In the genomic region with DNA sequence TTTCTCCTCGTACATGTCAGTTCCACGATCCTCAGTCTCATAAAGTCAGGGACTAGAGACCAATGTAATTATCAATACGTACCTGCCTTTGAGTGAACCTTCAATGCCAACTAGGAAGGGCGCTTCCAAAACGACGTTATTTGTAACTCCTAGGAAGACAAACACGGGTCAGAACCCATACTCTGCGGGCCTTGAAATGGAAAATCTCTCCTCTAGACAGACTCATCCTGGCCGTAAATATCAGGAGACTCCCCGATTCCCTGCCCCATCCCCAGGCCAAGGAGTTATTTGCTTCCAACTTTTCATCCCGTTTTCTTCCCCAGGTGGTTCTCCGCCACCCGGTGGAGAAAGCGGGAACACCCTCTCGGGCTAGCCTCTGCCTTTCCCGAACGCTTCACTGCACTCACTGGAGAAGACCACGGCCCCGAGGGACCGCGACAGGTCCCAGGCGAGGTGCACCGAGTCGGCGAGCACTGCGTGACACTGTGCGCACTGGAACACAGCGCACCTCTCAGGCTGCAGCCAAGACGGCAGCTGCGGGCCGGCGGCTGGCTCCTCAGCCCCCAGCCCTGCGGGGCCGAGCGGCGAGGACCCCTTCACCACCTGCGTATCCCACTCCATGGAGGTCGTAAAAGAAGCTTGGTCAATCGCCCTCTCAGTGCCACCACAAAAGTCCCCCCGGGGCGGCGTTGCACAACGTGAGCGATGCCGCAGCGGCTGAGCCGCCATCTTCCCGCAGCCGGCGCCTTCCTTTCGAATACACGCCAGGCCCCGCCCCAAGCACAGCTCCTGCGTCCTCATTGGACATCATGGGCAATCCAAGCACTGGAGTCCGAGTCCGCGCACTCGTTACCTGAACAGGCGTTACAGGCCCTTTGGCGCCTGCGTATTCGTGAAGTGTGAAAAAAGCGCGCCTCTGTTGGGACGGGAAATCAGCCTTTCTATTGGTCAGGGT, we compare ENCODE assay signal across 8 cellular contexts.
DNase-seq lines count a peak whose midpoint lies in the region; ATAC-seq and TF ChIP-seq lines count a peak whose summit lies in the region.

OIP5 (minus strand) TSS at position 759 of the 955 bp plus-strand sequence; CDS start at position 729, 30 bp downstream.

- H3K36me3 ChIP-seq in OCI-LY3 (replicated peaks; ENCODE audit: low read depth, low read length), result peaks cover 27% of the 10 kb centered on the region
- no peaks in the 10 kb centered on the region for H3K36me3 ChIP-seq in mucosa of rectum (ENCODE audit: control insufficient read depth in 2 of 2, insufficient read depth in 2 of 2, low read length in 2 of 2)

- H3K79me2 ChIP-seq in OCI-LY3 (ENCODE audit: low read length), result peaks cover 59% of the 10 kb centered on the region

- H3K4me2 ChIP-seq in OCI-LY3 (ENCODE audit: low read length), result peak within 1 kb of the TSS; percentile 84

- peaks cover 15% of the 10 kb centered on the region for H4K20me1 ChIP-seq in OCI-LY3 (ENCODE audit: insufficient read depth, low read length)

- H3K9me3 ChIP-seq in OCI-LY3 (ENCODE audit: insufficient read depth, low read length), result no peaks in the 10 kb centered on the region
- no peaks in the 10 kb centered on the region for H3K9me3 ChIP-seq in mucosa of rectum (ENCODE audit: control insufficient read depth in 2 of 2, low read length in 2 of 2)

- peak; percentile 84 for ATAC-seq in GM21526 (IDR thresholded peaks at IDR 0.05; ENCODE audit: low FRiP score, unreplicated experiment)

- peak; percentile 50 for TF ChIP-seq CTCF in OCI-LY3 (IDR thresholded peaks at IDR 0.05; ENCODE audit: low read depth, low read length)

- H3K4me1 ChIP-seq in OCI-LY3 (ENCODE audit: low read length) (peaks cover 14% of the 10 kb centered on the region), mucosa of rectum (ENCODE audit: control insufficient read depth in 2 of 2, insufficient read depth in 2 of 2, low read length in 2 of 2) (peaks cover 6 to 15% of the 10 kb centered on the region in 2 donors)

- peak within 1 kb of the TSS; percentile 91 for H3K27ac ChIP-seq in OCI-LY3 (ENCODE audit: low read length)
- peak within 1 kb of the TSS; percentile 55 for H3K27ac ChIP-seq in epithelial cell of prostate
- peak within 1 kb of the TSS; percentile 58 to 70 for H3K27ac ChIP-seq in mucosa of rectum (ENCODE audit: low read depth in 2 of 2, low read length in 2 of 2)

- H2AFZ ChIP-seq in OCI-LY3 (ENCODE audit: low read depth, low read length), result peak within 1 kb of the TSS; percentile 68

- H3K9ac ChIP-seq in OCI-LY3 (ENCODE audit: low read length) (peak within 1 kb of the TSS; percentile 97), mucosa of rectum (ENCODE audit: low read depth in 1 of 2, low read length in 2 of 2) (peak within 1 kb of the TSS; percentile 75 to 77)

- no peaks in the 10 kb centered on the region for H3K27me3 ChIP-seq in OCI-LY3 (ENCODE audit: low read depth, low read length)
- no peaks in the 10 kb centered on the region for H3K27me3 ChIP-seq in mucosa of rectum (ENCODE audit: control insufficient read depth in 2 of 2, insufficient read depth in 2 of 2, low read length in 2 of 2)

- DNase-seq in DMS114 treated with DMSO at 0.1 percent for 48 hours (lab: John Stamatoyannopoulos, UW; ENCODE audit: unreplicated experiment) (peak; percentile 99), HuH-7.5 (ENCODE audit: low spot score) (peak; percentile 88), activated T-cell treated with anti-CD3 and anti-CD28 coated beads for 1 hour (ENCODE audit: low read depth) (peak; percentile 95), epithelial cell of prostate (ENCODE audit: low read depth, low spot score) (peak; percentile 97)
- DNase-seq in stimulated activated CD8-positive, alpha-beta memory T cell treated with anti-CD3 and anti-CD28 coated beads, Interleukin-4, amount 100 ng/mL, for 48 hours, result peak; percentile 98

- H3K4me3 ChIP-seq in OCI-LY3 (ENCODE audit: low read length) (peak within 1 kb of the TSS; percentile 87), mucosa of rectum (ENCODE audit: low read length in 2 of 2) (peak within 1 kb of the TSS; percentile 85 to 94)

Comparison
In these comparisons a context has a peak if more than half of its experiments do, and no peak if none do; other contexts are left out.
1. Peak in every context shown above with its lines: DNase-seq, ATAC-seq, H3K4me3 ChIP-seq and H3K27ac ChIP-seq.